24 cellular contexts compared by ENCODE assay signal in the genomic region with DNA sequence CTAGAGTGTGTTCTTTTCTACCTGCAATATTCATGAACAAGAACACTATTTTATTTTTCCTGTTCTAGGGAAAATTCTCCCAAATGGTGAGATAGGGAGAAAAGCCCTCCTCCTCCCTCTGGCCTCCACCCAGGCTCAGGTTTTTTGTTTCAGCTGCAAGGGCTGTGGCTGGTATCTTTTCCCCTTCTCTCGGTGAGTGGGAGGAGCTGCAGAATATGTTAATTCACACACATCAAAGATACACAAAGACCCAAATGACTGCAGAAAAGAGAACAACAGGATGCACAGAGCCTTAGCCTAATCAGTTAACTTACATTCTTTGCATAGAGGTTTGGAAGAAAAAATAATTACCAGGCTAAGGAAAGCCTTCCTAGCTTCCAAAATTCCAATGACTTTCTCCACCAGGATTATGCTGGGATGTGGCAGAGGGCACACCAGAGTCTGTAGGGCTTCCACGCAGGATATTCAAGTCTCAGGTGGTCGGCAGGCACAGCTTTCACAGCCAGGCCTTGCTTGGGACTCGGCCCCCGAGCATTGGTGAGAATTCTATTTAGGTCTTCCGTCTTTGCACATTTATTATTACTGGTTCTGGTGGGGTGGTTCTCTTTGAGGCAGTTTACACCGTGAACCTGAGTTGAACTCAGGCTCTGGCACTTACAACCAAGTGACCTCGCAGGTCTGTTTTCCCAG.
DNase-seq lines count a peak whose midpoint lies in the region; ATAC-seq, FAIRE-seq and TF ChIP-seq lines count a peak whose summit lies in the region.
"Had no signal": no experiment of that assay in that cellular context is flagged by ENCODE, and none has a peak within 500 bp of the region (broad histone marks: within the 10 kb centered on the region; RNA-seq: fewer than 3 reads in every experiment).

No MANE protein-coding gene starts in this region.

- FAIRE-seq in D721Med (lab: Jason Lieb, UNC): no peak
- FAIRE-seq: GM12878 had no signal

- H3K4me1 Mint-ChIP-seq in CD4-positive, alpha-beta T cell (ENCODE audit: low read depth): peaks cover 53% of the 10 kb centered on the region
- peaks cover 28 to 36% (median 30%) of the 10 kb centered on the region in 3 donors for H3K4me1 Mint-ChIP-seq in CD8-positive, alpha-beta memory T cell
- peaks cover 8 to 17% of the 10 kb centered on the region in 2 donors for H3K4me1 Mint-ChIP-seq in effector memory CD8-positive, alpha-beta T cell (ENCODE audit: low read depth in 2 of 2)
- H3K4me1 Mint-ChIP-seq: B cell, natural killer cell had no signal

- H3K4me1 ChIP-seq in CD8-positive, alpha-beta memory T cell (ENCODE audit: insufficient read depth, low read length): peaks cover 25% of the 10 kb centered on the region

- H3K27ac Mint-ChIP-seq in CD4-positive, alpha-beta T cell: peak overlapping the region; percentile 90
- H3K27ac Mint-ChIP-seq in CD8-positive, alpha-beta memory T cell: peak overlapping the region; percentile 42 to 94 (median 86)
- H3K27ac Mint-ChIP-seq in effector memory CD8-positive, alpha-beta T cell: peak overlapping the region; percentile 66 to 71
- H3K27ac Mint-ChIP-seq: B cell, natural killer cell had no signal

- intact Hi-C loops in CD4-positive, alpha-beta T cell (cut with DNase I, micrococcal nuclease): loop anchor here in 1 of 2 experiments (2.0 to 10.0 kb wide), 2 partner anchors 65 to 131 kb away; a partner anchor contains a TSS
- intact Hi-C loops in left ventricle myocardium superior (cut with micrococcal nuclease): no loop called here

- no peaks in the 10 kb centered on the region for H3K27me3 Mint-ChIP-seq in CD4-positive, alpha-beta T cell
- H3K27me3 Mint-ChIP-seq in CD8-positive, alpha-beta memory T cell: peaks cover 0 to 9% of the 10 kb centered on the region in 2 donors
- H3K27me3 Mint-ChIP-seq in effector memory CD8-positive, alpha-beta T cell: peaks cover 21 to 25% of the 10 kb centered on the region in 2 donors

- H3K27me3 ChIP-seq in CD4-positive, alpha-beta T cell (ENCODE audit: control insufficient read depth, insufficient read depth, low read length): no peaks in the 10 kb centered on the region
- no peaks in the 10 kb centered on the region for H3K27me3 ChIP-seq in CD8-positive, alpha-beta memory T cell (ENCODE audit: insufficient read depth, low read length, poor library complexity, severe bottlenecking)
- H3K27me3 ChIP-seq: brain microvascular endothelial cell, tibial nerve had no signal

- CTCF ChIA-PET in CD4-positive, alpha-beta T cell (lab: Charles Lee): no interaction called here
- CTCF ChIA-PET in CD8-positive, alpha-beta memory T cell (lab: Charles Lee): interaction anchor here (1.5 to 1.9 kb wide), 2 partner anchors 11 to 13 kb away, joined by 3 to 6 read pairs; no protein-coding TSS in a partner anchor

- no peaks in the 10 kb centered on the region for H3K9me3 Mint-ChIP-seq in CD4-positive, alpha-beta T cell
- H3K9me3 Mint-ChIP-seq in CD8-positive, alpha-beta memory T cell: no peaks in the 10 kb centered on the region
- H3K9me3 Mint-ChIP-seq in effector memory CD8-positive, alpha-beta T cell: no peaks in the 10 kb centered on the region
- H3K9me3 Mint-ChIP-seq: natural killer cell had no signal

- ATAC-seq in CD4-positive, alpha-beta T cell (ENCODE audit: poor library complexity): peak; percentile 100
- peak; percentile 87 for ATAC-seq in effector memory CD8-positive, alpha-beta T cell (replicated peaks)
- ATAC-seq in left ventricle myocardium superior: no peak
- ATAC-seq: GM12878, Panc1 had no signal

- TF ChIP-seq CTCF in CD4-positive, alpha-beta T cell (IDR thresholded peaks at IDR 0.05): no peak
- no peak for TF ChIP-seq CTCF in D721Med (IDR thresholded peaks at IDR 0.05; ENCODE audit: insufficient read depth, missing control alignments)

- H3K4me3 ChIP-seq in CD8-positive, alpha-beta memory T cell (ENCODE audit: low read length): peak overlapping the region; percentile 12
- H3K4me3 ChIP-seq: GM12878, lung, skin epidermis, tibial nerve had no signal

- H3K36me3 Mint-ChIP-seq in CD4-positive, alpha-beta T cell (ENCODE audit: low read depth): no peaks in the 10 kb centered on the region
- no peaks in the 10 kb centered on the region for H3K36me3 Mint-ChIP-seq in CD8-positive, alpha-beta memory T cell
- peaks cover 3% of the 10 kb centered on the region for H3K36me3 Mint-ChIP-seq in effector memory CD8-positive, alpha-beta T cell (ENCODE audit: insufficient read depth)
- H3K36me3 Mint-ChIP-seq: natural killer cell had no signal

- no peaks in the 10 kb centered on the region for H3K36me3 ChIP-seq in CD8-positive, alpha-beta memory T cell (ENCODE audit: insufficient read depth, low read length)
- H3K36me3 ChIP-seq: brain microvascular endothelial cell, tibial nerve had no signal

- peak overlapping the region; percentile 44 for H3K27ac ChIP-seq in CD4-positive, alpha-beta T cell (ENCODE audit: low read depth, low read length)
- no peak overlapping the region for H3K27ac ChIP-seq in CD8-positive, alpha-beta memory T cell (ENCODE audit: low read depth, low read length)
- H3K27ac ChIP-seq: brain microvascular endothelial cell, tibial nerve had no signal

- H3K4me3 Mint-ChIP-seq in CD4-positive, alpha-beta T cell: peak overlapping the region; percentile 52
- peak overlapping the region in 6 of 7 donors; percentile 29 to 65 (median 45) for H3K4me3 Mint-ChIP-seq in CD8-positive, alpha-beta memory T cell
- peak overlapping the region in 1 of 2 donors; percentile 36 for H3K4me3 Mint-ChIP-seq in effector memory CD8-positive, alpha-beta T cell
- H3K4me3 Mint-ChIP-seq: B cell, natural killer cell had no signal

- H3K9me3 ChIP-seq in CD4-positive, alpha-beta T cell (ENCODE audit: control insufficient read depth, low read length): no peaks in the 10 kb centered on the region
- no peaks in the 10 kb centered on the region for H3K9me3 ChIP-seq in CD8-positive, alpha-beta memory T cell (ENCODE audit: low read length)
- H3K9me3 ChIP-seq: tibial nerve had no signal

- POLR2A ChIA-PET in CD4-positive, alpha-beta T cell (lab: Charles Lee): interaction anchor here (0.8 to 1.5 kb wide), 6 partner anchors 9 to 684 kb away, joined by 3 to 8 read pairs (median 4); a partner anchor contains a TSS
- POLR2A ChIA-PET in CD8-positive, alpha-beta memory T cell (lab: Charles Lee): no interaction called here

- DNase-seq in CD4-positive, alpha-beta T cell: peak in 6 of 10 experiments; percentile 7 to 24 (median 14)
- DNase-seq in CD8-positive, alpha-beta memory T cell: peak in 2 of 5 donors; percentile 41 to 65
- DNase-seq in activated T-helper 1 cell treated with Interleukin-2 at 50 U/mL for 16 hours (ENCODE audit: low read depth) (peak; percentile 7), D721Med (ENCODE audit: insufficient read length, low spot score) (no peak), NCI-H2227 treated with DMSO at 0.1 percent for 48 hours (lab: John Stamatoyannopoulos, UW) (no peak), NCI-H1930 (lab: John Stamatoyannopoulos, UW) (no peak), left ventricle myocardium superior (no peak)
- DNase-seq in effector memory CD8-positive, alpha-beta T cell: no peak
- DNase-seq: brain microvascular endothelial cell, DMS 273 treated with DMSO at 0.1 percent for 48 hours, GF-D8, Kasumi-1, natural killer cell, NCI-H1105 treated with DMSO at 0.1 percent for 48 hours, NCI-H2171, NCI-H774, posterior cingulate gyrus, T1000 had no signal

Comparison
In these comparisons a context has a peak if more than half of its experiments do, and no peak if none do; other contexts are left out.
1. DNase-seq: peak in CD4-positive, alpha-beta T cell (6 of 10) and activated T-helper 1 cell treated with Interleukin-2 at 50 U/mL for 16 hours (single experiment); none in effector memory CD8-positive, alpha-beta T cell (0 of 3), D721Med (single experiment), NCI-H2227 treated with DMSO at 0.1 percent for 48 hours (single experiment), NCI-H1930 (0 of 2) and left ventricle myocardium superior (single experiment).
2. Peak in every context shown above with its lines, with median percentiles within 50 percentile points of each other: H3K27ac Mint-ChIP-seq.